In genomic region chr20:47725248-47725973, GRCh38 we compare ENCODE assay signal across 8 cellular contexts. TPM values are rescaled to one million over a fixed set of nuclear protein-coding genes. Genes with fewer than 3 reads are reported as not detected.
DNase-seq lines count a peak whose midpoint lies in the region; ATAC-seq lines count a peak whose summit lies in the region.

No MANE protein-coding gene starts in this region.

- H3K4me3 ChIP-seq in CD8-positive, alpha-beta memory T cell (ENCODE audit: low read length), result no peak overlapping the region

- CTCF ChIA-PET in CD8-positive, alpha-beta memory T cell (lab: Charles Lee), result interaction anchor here (1.2 to 4.0 kb wide), 6 partner anchors 14 to 898 kb away, joined by 3 to 28 read pairs (median 4); no protein-coding TSS in a partner anchor
- CTCF ChIA-PET in activated CD4-positive, alpha-beta memory T cell treated with anti-CD3 and anti-CD28 coated beads for 36 hours (lab: Charles Lee), result interaction anchor here (0.6 to 1.8 kb wide), 15 partner anchors 9 to 902 kb away, joined by 3 to 14 read pairs (median 3); no protein-coding TSS in a partner anchor

- H3K27me3 ChIP-seq in CD8-positive, alpha-beta memory T cell (ENCODE audit: insufficient read depth, low read length, poor library complexity, severe bottlenecking), result no peaks in the 10 kb centered on the region

- peaks cover 24 to 45% (median 35%) of the 10 kb centered on the region in 3 donors for H3K4me1 Mint-ChIP-seq in CD8-positive, alpha-beta memory T cell
- H3K4me1 Mint-ChIP-seq in activated CD4-positive, alpha-beta memory T cell treated with anti-CD3 and anti-CD28 coated beads for 36 hours (ENCODE audit: low read depth), result peaks cover 22% of the 10 kb centered on the region

- DNase-seq in CD8-positive, alpha-beta memory T cell, result peak; percentile 31 to 89 (median 71)
- DNase-seq in NCI-H748 treated with DMSO at 0.1 percent for 48 hours (lab: John Stamatoyannopoulos, UW), result peak; percentile 69
- DNase-seq in activated CD4-positive, alpha-beta memory T cell treated with anti-CD3 and anti-CD28 coated beads for 36 hours, result peak; percentile 90
- DNase-seq in effector CD4-positive, alpha-beta T cell, result peak; percentile 72
- peak; percentile 91 for DNase-seq in medulla oblongata (ENCODE audit: extremely low spot score)
- peak; percentile 40 to 50 for DNase-seq in stimulated activated CD8-positive, alpha-beta memory T cell treated with anti-CD3 and anti-CD28 coated beads, Interleukin-15, amount 100 ng/mL, for 4 hours (ENCODE audit: low read depth in 2 of 2)

- H3K4me1 ChIP-seq in CD8-positive, alpha-beta memory T cell (ENCODE audit: insufficient read depth, low read length), result peaks cover 38% of the 10 kb centered on the region

- POLR2A ChIA-PET in CD8-positive, alpha-beta memory T cell (lab: Charles Lee), result no interaction called here
- POLR2A ChIA-PET in activated CD4-positive, alpha-beta memory T cell treated with anti-CD3 and anti-CD28 coated beads for 36 hours (lab: Charles Lee), result interaction anchor here (0.6 kb wide), 1 partner anchor 8 kb away, joined by 5 read pairs; no protein-coding TSS in a partner anchor

- H3K27ac ChIP-seq in CD8-positive, alpha-beta memory T cell (ENCODE audit: low read depth, low read length), result no peak overlapping the region

- H3K9me3 Mint-ChIP-seq in CD8-positive, alpha-beta memory T cell, result no peaks in the 10 kb centered on the region
- no peaks in the 10 kb centered on the region for H3K9me3 Mint-ChIP-seq in activated CD4-positive, alpha-beta memory T cell treated with anti-CD3 and anti-CD28 coated beads for 36 hours

- intact Hi-C loops in activated CD4-positive, alpha-beta memory T cell treated with anti-CD3 and anti-CD28 coated beads for 36 hours (cut with micrococcal nuclease), result loop anchor here (1.0 to 5.0 kb wide), 2 partner anchors 48 to 896 kb away; no protein-coding TSS in a partner anchor

- H3K27ac Mint-ChIP-seq in CD8-positive, alpha-beta memory T cell, result peak overlapping the region in 6 of 8 donors; percentile 42 to 95 (median 66)
- no peak overlapping the region for H3K27ac Mint-ChIP-seq in activated CD4-positive, alpha-beta memory T cell treated with anti-CD3 and anti-CD28 coated beads for 36 hours

- H3K4me3 Mint-ChIP-seq in CD8-positive, alpha-beta memory T cell, result peak overlapping the region in 1 of 7 donors; percentile 32
- no peak overlapping the region for H3K4me3 Mint-ChIP-seq in activated CD4-positive, alpha-beta memory T cell treated with anti-CD3 and anti-CD28 coated beads for 36 hours

- H3K27me3 Mint-ChIP-seq in CD8-positive, alpha-beta memory T cell, result peaks cover 0 to 1% of the 10 kb centered on the region in 2 donors
- H3K27me3 Mint-ChIP-seq in activated CD4-positive, alpha-beta memory T cell treated with anti-CD3 and anti-CD28 coated beads for 36 hours, result no peaks in the 10 kb centered on the region

- no peaks in the 10 kb centered on the region for H3K36me3 Mint-ChIP-seq in CD8-positive, alpha-beta memory T cell
- no peaks in the 10 kb centered on the region for H3K36me3 Mint-ChIP-seq in activated CD4-positive, alpha-beta memory T cell treated with anti-CD3 and anti-CD28 coated beads for 36 hours

- no peaks in the 10 kb centered on the region for H3K36me3 ChIP-seq in CD8-positive, alpha-beta memory T cell (ENCODE audit: insufficient read depth, low read length)

- ATAC-seq in HG03159 (IDR thresholded peaks at IDR 0.05; ENCODE audit: unreplicated experiment) (peak; percentile 63), GM21825 (IDR thresholded peaks at IDR 0.05; ENCODE audit: unreplicated experiment) (no peak)

- no peaks in the 10 kb centered on the region for H3K9me3 ChIP-seq in CD8-positive, alpha-beta memory T cell (ENCODE audit: low read length)

RNA-seq across cellular contexts. Expression of gene SULF2, which starts 59.9 kb away (rescaled TPM):
- 1 to 10 TPM; 1.1 to 1.4 TPM for total RNA-seq in CD8-positive, alpha-beta memory T cell
- 0.28 TPM for polyA plus RNA-seq in CD8-positive, alpha-beta memory T cell
- under 1 TPM; 0.17 to 0.34 TPM for total RNA-seq in activated CD4-positive, alpha-beta memory T cell treated with anti-CD3 and anti-CD28 coated beads for 36 hours
